23 cellular contexts compared by ENCODE assay signal in the genomic region with DNA sequence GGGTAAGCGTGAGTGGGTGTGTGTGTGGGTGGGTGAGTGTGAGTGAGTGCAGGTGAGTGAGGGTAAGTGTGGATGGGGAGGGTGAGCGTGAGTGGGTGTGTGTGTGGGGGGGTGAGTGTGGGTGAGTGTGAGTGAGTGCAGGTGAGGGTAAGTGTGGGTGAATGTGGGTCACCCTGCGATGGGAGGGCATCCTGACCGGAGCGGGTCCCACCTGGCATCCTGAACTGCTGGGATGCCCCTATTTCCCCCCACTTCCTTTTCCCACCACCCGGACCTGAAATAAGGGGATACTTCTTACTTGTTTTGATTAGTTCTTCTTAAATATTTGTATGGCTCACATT.
"Had no signal": no experiment of that assay in that cellular context is flagged by ENCODE, and none has a peak within 500 bp of the region (broad histone marks: within the 10 kb centered on the region; RNA-seq: fewer than 3 reads in every experiment).

No MANE protein-coding gene starts in this region.

- H3K27ac ChIP-seq: ascending aorta, body of pancreas, Peyer's patch, RWPE1, SJCRH30, VCaP had no signal

- DNase-seq: activated CD4-positive, alpha-beta memory T cell treated with anti-CD3 and anti-CD28 coated beads for 36 hours; activated CD4-positive, alpha-beta T cell treated with anti-CD3 and anti-CD28 coated beads, Interleukin-2, amount 10 ng/mL, durations not matched to agents 7 days and 5 days; activated CD4-positive, CD25-positive, alpha-beta regulatory T cell; activated CD8-positive, alpha-beta memory T cell treated with anti-CD3 and anti-CD28 coated beads, Interleukin-2, amount 50 U/mL, for 4 hours; activated naive CD4-positive, alpha-beta T cell treated with anti-CD3 and anti-CD28 coated beads, Interleukin-2, amount 50 U/mL, for 16 hours; activated naive CD8-positive, alpha-beta T cell treated with anti-CD3 and anti-CD28 coated beads, Interleukin-2, amount 50 U/mL, for 24 hours; activated T-cell treated with anti-CD3 and anti-CD28 coated beads, Interleukin-2, amount 50 U/mL, for 72 hours; amniotic stem cell; body of pancreas; KG1; NCI-H1048; NCI-H2029; NCI-H2107; NCI-H69; NK-92 treated with Interleukin-12 subunit alpha and Interleukin-12 subunit beta, amount 100 ng/mL, for 24 hours; Peyer's patch; Right ventricle myocardium superior; SJCRH30; SK-N-SH; T-helper 1 cell had no signal

- H3K27ac Mint-ChIP-seq: activated CD4-positive, alpha-beta memory T cell treated with anti-CD3 and anti-CD28 coated beads for 36 hours; activated CD4-positive, alpha-beta T cell treated with anti-CD3 and anti-CD28 coated beads, Interleukin-2, amount 10 ng/mL, durations not matched to agents 7 days and 5 days; activated naive CD8-positive, alpha-beta T cell treated with anti-CD3 and anti-CD28 coated beads, Interleukin-2, amount 50 U/mL, for 24 hours; activated T-cell treated with anti-CD3 and anti-CD28 coated beads, Interleukin-2, amount 50 U/mL, for 72 hours had no signal

- H3K9me3 ChIP-seq: ascending aorta, body of pancreas, Peyer's patch, SJCRH30, SK-N-SH had no signal

- H3K4me3 ChIP-seq: ascending aorta, body of pancreas, Peyer's patch, SJCRH30 had no signal

- H3K4me3 Mint-ChIP-seq: activated CD4-positive, alpha-beta memory T cell treated with anti-CD3 and anti-CD28 coated beads for 36 hours; activated CD4-positive, alpha-beta T cell treated with anti-CD3 and anti-CD28 coated beads, Interleukin-2, amount 10 ng/mL, durations not matched to agents 7 days and 5 days; activated naive CD8-positive, alpha-beta T cell treated with anti-CD3 and anti-CD28 coated beads, Interleukin-2, amount 50 U/mL, for 24 hours; activated T-cell treated with anti-CD3 and anti-CD28 coated beads, Interleukin-2, amount 50 U/mL, for 72 hours had no signal

- H3K4me1 Mint-ChIP-seq: activated CD4-positive, alpha-beta T cell treated with anti-CD3 and anti-CD28 coated beads, Interleukin-2, amount 10 ng/mL, durations not matched to agents 7 days and 5 days; activated naive CD8-positive, alpha-beta T cell treated with anti-CD3 and anti-CD28 coated beads, Interleukin-2, amount 50 U/mL, for 24 hours had no signal

- H3K36me3 Mint-ChIP-seq: activated CD4-positive, alpha-beta memory T cell treated with anti-CD3 and anti-CD28 coated beads for 36 hours had no signal

- H3K27me3 ChIP-seq: ascending aorta, body of pancreas, Peyer's patch, SJCRH30 had no signal

- H3K36me3 ChIP-seq: ascending aorta, Peyer's patch, SJCRH30 had no signal

- H3K4me1 ChIP-seq: ascending aorta, body of pancreas, Peyer's patch, SJCRH30 had no signal

- ATAC-seq: activated T-cell treated with anti-CD3 and anti-CD28 coated beads, Interleukin-2, amount 50 U/mL, for 72 hours; body of pancreas had no signal
